In the genomic region with DNA sequence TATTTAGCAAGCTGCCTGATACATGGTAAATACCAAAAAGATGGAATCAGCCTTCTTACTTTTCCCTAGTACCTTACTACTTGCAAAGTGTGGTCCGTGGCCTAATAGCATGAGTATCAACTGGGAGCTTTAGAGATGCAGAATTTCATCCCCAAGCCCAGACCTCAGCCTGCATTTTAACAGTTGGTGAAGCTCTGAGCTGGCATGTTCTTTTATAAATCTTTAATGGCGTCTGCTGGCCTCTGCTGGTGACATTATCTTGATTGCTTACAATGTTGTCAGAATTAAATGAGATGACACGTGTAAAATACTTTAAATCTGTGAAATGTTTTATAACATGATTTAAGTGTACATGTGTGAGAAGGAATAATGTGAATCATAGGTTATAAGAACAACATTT, we compare ENCODE assay signal across 9 cellular contexts.
A peak's percentile ranks its signal among the peaks of the same experiment; 100 is the strongest.
DNase-seq lines count a peak whose midpoint lies in the region; ATAC-seq, FAIRE-seq and TF ChIP-seq lines count a peak whose summit lies in the region.
"Had no signal": no experiment of that assay in that cellular context is flagged by ENCODE, and none has a peak within 500 bp of the region (broad histone marks: within the 10 kb centered on the region; RNA-seq: fewer than 3 reads in every experiment).

No MANE protein-coding gene starts in this region.

- no peaks in the 10 kb centered on the region for H3K36me3 ChIP-seq in mucosa of descending colon (ENCODE audit: low read depth)

- no peaks in the 10 kb centered on the region for H3K4me1 ChIP-seq in mucosa of descending colon (ENCODE audit: low read depth)

- peak; percentile 45 for ATAC-seq in mucosa of descending colon
- no peak for ATAC-seq in HG02610 (IDR thresholded peaks at IDR 0.05; ENCODE audit: unreplicated experiment)

- H3K9me3 ChIP-seq in mucosa of descending colon, result no peaks in the 10 kb centered on the region

- H3K4me3 ChIP-seq in mucosa of descending colon, result no peak overlapping the region

- intact Hi-C loops in mucosa of descending colon (cut with DNase I, micrococcal nuclease), result loop anchor here in 1 of 2 donors (5.0 kb wide), 1 partner anchor 340 kb away; no protein-coding TSS in a partner anchor

- DNase-seq in D721Med (ENCODE audit: insufficient read length, low spot score), result no peak
- peak; percentile 48 for DNase-seq in cerebellar cortex (ENCODE audit: low spot score)
- peak in 1 of 3 donors; percentile 65 for DNase-seq in mucosa of descending colon
- DNase-seq in NCI-H2171 (lab: John Stamatoyannopoulos, UW), result no peak
- no peak for DNase-seq in urothelium cell line (ENCODE audit: low spot score)
- no peak for DNase-seq in NCI-H446 treated with DMSO at 0.1 percent for 48 hours (lab: John Stamatoyannopoulos, UW)
- DNase-seq: activated CD8-positive, alpha-beta memory T cell treated with anti-CD3 and anti-CD28 coated beads, Interleukin-2, amount 50 U/mL, for 48 hours had no signal

- TF ChIP-seq CTCF in D721Med (IDR thresholded peaks at IDR 0.05; ENCODE audit: insufficient read depth, missing control alignments) (peak; percentile 41), LNCAP (IDR thresholded peaks at IDR 0.05) (peak; percentile 36), mucosa of descending colon (IDR thresholded peaks at IDR 0.05) (no peak)

- FAIRE-seq in D721Med (lab: Jason Lieb, UNC) (peak; percentile 66), urothelium cell line (lab: Jason Lieb, UNC) (no peak)
